ENCODE assay signal across 8 cellular contexts in the genomic region with DNA sequence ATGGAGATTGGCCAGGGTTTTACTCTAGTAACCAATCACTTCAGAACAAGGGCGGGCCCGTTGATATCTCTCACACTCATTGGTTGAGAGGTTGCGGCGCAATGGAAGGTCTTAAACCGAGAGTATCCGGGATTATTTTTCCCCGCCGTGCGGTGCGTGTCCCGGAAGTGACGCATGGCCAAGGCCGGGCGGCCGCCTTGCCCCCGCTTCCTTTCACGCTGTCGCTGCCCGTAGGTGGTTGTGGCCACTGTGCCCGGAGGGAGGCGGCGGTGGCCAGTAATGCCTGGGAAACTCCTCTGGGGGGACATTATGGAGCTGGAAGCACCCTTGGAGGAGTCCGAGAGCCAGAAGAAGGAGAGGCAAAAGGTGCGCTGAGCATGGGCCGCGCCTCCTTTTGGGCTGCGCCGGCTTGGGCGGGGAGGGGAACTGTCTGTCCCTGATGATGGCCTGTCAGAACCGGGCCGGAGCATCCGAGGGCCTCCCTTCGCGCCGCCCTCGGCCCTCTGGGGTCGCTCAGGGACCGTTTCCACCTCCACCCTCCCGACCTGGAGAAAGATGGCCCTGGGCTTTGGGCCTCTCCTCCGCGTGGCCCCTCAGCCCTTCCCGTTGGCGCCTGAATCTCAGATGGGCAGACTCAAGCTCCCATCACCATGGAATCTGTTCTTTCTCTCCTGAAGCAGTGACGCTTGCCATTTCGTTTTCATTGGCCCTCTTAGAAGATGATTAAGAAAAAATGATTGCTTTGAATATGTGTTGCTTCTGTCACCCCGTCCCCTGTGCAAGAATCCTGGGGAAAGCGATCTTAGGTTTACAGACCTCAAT. TPM values are rescaled to one million over a fixed set of nuclear protein-coding genes. Genes with fewer than 3 reads are reported as not detected.
DNase-seq lines count a peak whose midpoint lies in the region; ATAC-seq, FAIRE-seq and TF ChIP-seq lines count a peak whose summit lies in the region.

A gene with protein sequence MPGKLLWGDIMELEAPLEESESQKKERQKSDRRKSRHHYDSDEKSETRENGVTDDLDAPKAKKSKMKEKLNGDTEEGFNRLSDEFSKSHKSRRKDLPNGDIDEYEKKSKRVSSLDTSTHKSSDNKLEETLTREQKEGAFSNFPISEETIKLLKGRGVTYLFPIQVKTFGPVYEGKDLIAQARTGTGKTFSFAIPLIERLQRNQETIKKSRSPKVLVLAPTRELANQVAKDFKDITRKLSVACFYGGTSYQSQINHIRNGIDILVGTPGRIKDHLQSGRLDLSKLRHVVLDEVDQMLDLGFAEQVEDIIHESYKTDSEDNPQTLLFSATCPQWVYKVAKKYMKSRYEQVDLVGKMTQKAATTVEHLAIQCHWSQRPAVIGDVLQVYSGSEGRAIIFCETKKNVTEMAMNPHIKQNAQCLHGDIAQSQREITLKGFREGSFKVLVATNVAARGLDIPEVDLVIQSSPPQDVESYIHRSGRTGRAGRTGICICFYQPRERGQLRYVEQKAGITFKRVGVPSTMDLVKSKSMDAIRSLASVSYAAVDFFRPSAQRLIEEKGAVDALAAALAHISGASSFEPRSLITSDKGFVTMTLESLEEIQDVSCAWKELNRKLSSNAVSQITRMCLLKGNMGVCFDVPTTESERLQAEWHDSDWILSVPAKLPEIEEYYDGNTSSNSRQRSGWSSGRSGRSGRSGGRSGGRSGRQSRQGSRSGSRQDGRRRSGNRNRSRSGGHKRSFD (plus strand): TSS at position 210 of the 822 bp plus-strand sequence. CDS start 70 bp downstream, at position 280.

- peaks cover 46% of the 10 kb centered on the region for H3K4me1 ChIP-seq in Loucy (ENCODE audit: insufficient read depth, low read length, poor library complexity, severe bottlenecking)

- H3K4me1 Mint-ChIP-seq in natural killer cell = peaks cover 35 to 42% of the 10 kb centered on the region in 2 donors

- peak within 1 kb of the TSS; percentile 94 for H3K9ac ChIP-seq in Loucy (ENCODE audit: low read depth, low read length, poor library complexity, severe bottlenecking)

- peak within 1 kb of the TSS; percentile 96 for H3K4me3 ChIP-seq in Loucy (ENCODE audit: low read length, poor library complexity, severe bottlenecking)

- peaks cover 32% of the 10 kb centered on the region for H4K20me1 ChIP-seq in Loucy (ENCODE audit: insufficient read depth, low read length, poor library complexity, severe bottlenecking)

- peak; percentile 97 for FAIRE-seq in H54 (lab: Jason Lieb, UNC)

- intact Hi-C loops in natural killer cell (cut with micrococcal nuclease) = loop anchor here (1.0 kb wide), 1 partner anchor 54 kb away; no protein-coding TSS in a partner anchor

- no peaks in the 10 kb centered on the region for H3K9me2 ChIP-seq in Loucy (replicated peaks; ENCODE audit: low read depth, low read length)

- peak within 1 kb of the TSS; percentile 89 for H2AFZ ChIP-seq in Loucy (ENCODE audit: low read length)

- peak within 1 kb of the TSS; percentile 97 for H3K4me3 Mint-ChIP-seq in natural killer cell

- no peaks in the 10 kb centered on the region for H3K36me3 ChIP-seq in Loucy (ENCODE audit: insufficient read depth, low read length)

- peak; percentile 21 for TF ChIP-seq CTCF in Loucy (conservative IDR thresholded peaks at IDR 0.05; ENCODE audit: low read length)
- no peak for TF ChIP-seq CTCF in natural killer cell (IDR thresholded peaks at IDR 0.05)

- H3K9me3 ChIP-seq in Loucy (ENCODE audit: insufficient read depth, low read depth, low read length) = no peaks in the 10 kb centered on the region

- H3K4me2 ChIP-seq in Loucy (ENCODE audit: low read depth, low read length, poor library complexity, severe bottlenecking) = peak within 1 kb of the TSS; percentile 96

- H3K9me3 Mint-ChIP-seq in natural killer cell = no peaks in the 10 kb centered on the region

- DNase-seq in ELF-1 (ENCODE audit: low read depth, low spot score) (peak; percentile 99), H54 (ENCODE audit: insufficient read length, low spot score) (peak; percentile 94), fibroblast of peridontal ligament (ENCODE audit: extremely low read depth) (peak; percentile 100), natural killer cell (peak; percentile 94)
- peak; percentile 90 for DNase-seq in activated T-helper 9 cell treated with anti-CD3 and anti-CD28 coated beads, Interleukin-2, amount 50 U/mL, for 16 hours (ENCODE audit: low read depth)
- DNase-seq in stimulated activated naive CD8-positive, alpha-beta T cell treated with anti-CD3 and anti-CD28 coated beads, Interleukin-15, Interleukin-2, amounts not matched to agents 100 U/mL and 50 U/mL, for 24 hours = peak; percentile 97

- peaks cover 51% of the 10 kb centered on the region for H3K79me2 ChIP-seq in Loucy (ENCODE audit: insufficient read depth, low read length)

- H3K36me3 Mint-ChIP-seq in natural killer cell = peaks cover 3% of the 10 kb centered on the region

- H3K27ac Mint-ChIP-seq in natural killer cell = peak within 1 kb of the TSS; percentile 99 to 100

- TF ChIP-seq POLR2A in H54 (IDR thresholded peaks at IDR 0.05; ENCODE audit: low read depth, low read length) = peak; percentile 85
- peak; percentile 89 for TF ChIP-seq POLR2A in Raji (IDR thresholded peaks at IDR 0.05; ENCODE audit: insufficient read depth, low read depth, low read length)

- H3K27me3 ChIP-seq in Loucy (ENCODE audit: insufficient read depth, low read length, poor library complexity, severe bottlenecking) = no peaks in the 10 kb centered on the region

- H3K27me3 Mint-ChIP-seq in natural killer cell (ENCODE audit: low read depth in 2 of 2) = peaks cover 6 to 7% of the 10 kb centered on the region in 2 donors

- ATAC-seq in natural killer cell = peak; percentile 92 to 99 (median 93)
- peak; percentile 98 for ATAC-seq in stimulated activated naive CD8-positive, alpha-beta T cell treated with anti-CD3 and anti-CD28 coated beads, Interleukin-15, Interleukin-2, amounts not matched to agents 100 U/mL and 50 U/mL, for 24 hours

- H3F3A ChIP-seq in Loucy (ENCODE audit: low read depth) = no peaks in the 10 kb centered on the region

RNA-seq across cellular contexts. Expression of the gene that starts here (rescaled TPM):
- 10 to 100 TPM; 28.3 to 33.1 (median 31.9) TPM for total RNA-seq in natural killer cell

Comparison
In these comparisons a context has a peak if more than half of its experiments do, and no peak if none do; other contexts are left out.
1. Peak in every context shown above with its lines: DNase-seq, ATAC-seq and H3K4me3 ChIP-seq.